In genomic region chr16:4085405-4085970, GRCh38 we compare ENCODE assay signal across 18 cellular contexts. TPM values are rescaled to one million over a fixed set of nuclear protein-coding genes. Genes with fewer than 3 reads are reported as not detected.
A peak's percentile ranks its signal among the peaks of the same experiment; 100 is the strongest.
DNase-seq lines count a peak whose midpoint lies in the region; ATAC-seq, FAIRE-seq and TF ChIP-seq lines count a peak whose summit lies in the region.
"Had no signal": no experiment of that assay in that cellular context is flagged by ENCODE, and none has a peak within 500 bp of the region (broad histone marks: within the 10 kb centered on the region; RNA-seq: fewer than 3 reads in every experiment).

No MANE protein-coding gene starts in this region.

- H3K4me1 Mint-ChIP-seq in T-helper 17 cell (peaks cover 27% of the 10 kb centered on the region), glutamatergic neuron (ENCODE audit: low read depth, unreplicated experiment) (peaks cover 24% of the 10 kb centered on the region)

- H3K4me3 ChIP-seq in neuronal stem cell (ENCODE audit: low read length in 2 of 2) (no peak overlapping the region), upper lobe of left lung (no peak overlapping the region), psoas muscle (no peak overlapping the region)
- H3K4me3 ChIP-seq: K562, PC-9 had no signal

- intact Hi-C loops in psoas muscle (cut with DNase I), result loop anchor here in 1 of 2 donors (5.0 kb wide), 1 partner anchor 33 kb away; no protein-coding TSS in a partner anchor

- no peak overlapping the region for H2AK5ac ChIP-seq in neuronal stem cell (ENCODE audit: low read depth, low read length)

- no peak overlapping the region for H3K18ac ChIP-seq in neuronal stem cell (ENCODE audit: low read length)

- no peak overlapping the region for H2BK120ac ChIP-seq in neuronal stem cell (ENCODE audit: low read depth, low read length)

- H3K4me1 ChIP-seq in neuronal stem cell (ENCODE audit: control insufficient read depth in 2 of 2, insufficient read depth in 1 of 2, low read depth in 1 of 2, low read length in 2 of 2) (peaks cover 0 to 4% of the 10 kb centered on the region in 2 donors), upper lobe of left lung (peaks cover 17 to 38% (median 31%) of the 10 kb centered on the region in 4 donors), psoas muscle (peaks cover 64% of the 10 kb centered on the region)

- H3K4me3 Mint-ChIP-seq in T-helper 17 cell, result no peak overlapping the region
- no peak overlapping the region for H3K4me3 Mint-ChIP-seq in glutamatergic neuron (ENCODE audit: unreplicated experiment)
- H3K4me3 Mint-ChIP-seq: CD8-positive, alpha-beta T cell had no signal

- no peak for TF ChIP-seq POLR2A in upper lobe of left lung (IDR thresholded peaks at IDR 0.05)
- TF ChIP-seq POLR2A in H54 (IDR thresholded peaks at IDR 0.05; ENCODE audit: low read depth, low read length), result no peak

- peak; percentile 1 for DNase-seq in HT-29 (ENCODE audit: low spot score)
- DNase-seq in neuronal stem cell (ENCODE audit: low spot score), result no peak
- DNase-seq in upper lobe of left lung, result no peak
- no peak for DNase-seq in H54 (ENCODE audit: insufficient read length, low spot score)
- DNase-seq in T-helper 17 cell, result no peak
- DNase-seq in psoas muscle, result no peak
- no peak for DNase-seq in glutamatergic neuron
- DNase-seq: CD8-positive, alpha-beta T cell; DMS 273 treated with DMSO at 0.1 percent for 48 hours; NCI-H1092 treated with DMSO at 0.1 percent for 48 hours; NCI-H1694; NCI-H2107; NCI-H69 had no signal

- ATAC-seq in esophagus mucosa (peak; percentile 59), upper lobe of left lung (ENCODE audit: low FRiP score in 2 of 2) (peak in 1 of 2 donors; percentile 44), T-helper 17 cell (no peak), psoas muscle (no peak)
- ATAC-seq: CD8-positive, alpha-beta T cell; K562; SK-N-SH treated with all-trans-retinoic acid at 6 μM for 48 hours had no signal

- no peaks in the 10 kb centered on the region for H3K9me3 ChIP-seq in neuronal stem cell (replicated peaks in 1 of 2; ENCODE audit: control insufficient read depth in 2 of 2, insufficient read depth in 1 of 2, low read depth in 1 of 2, low read length in 2 of 2)
- H3K9me3 ChIP-seq in upper lobe of left lung, result no peaks in the 10 kb centered on the region
- H3K9me3 ChIP-seq in T-helper 17 cell (ENCODE audit: control insufficient read depth, low read length, poor library complexity, severe bottlenecking), result no peaks in the 10 kb centered on the region
- no peaks in the 10 kb centered on the region for H3K9me3 ChIP-seq in psoas muscle

- no peaks in the 10 kb centered on the region for H3K27me3 ChIP-seq in neuronal stem cell (ENCODE audit: control insufficient read depth in 3 of 3, insufficient read depth in 3 of 3, low read depth in 1 of 3, low read length in 3 of 3)
- H3K27me3 ChIP-seq in upper lobe of left lung, result no peaks in the 10 kb centered on the region
- H3K27me3 ChIP-seq in psoas muscle (ENCODE audit: insufficient read depth in 3 of 3, low read length in 2 of 3), result no peaks in the 10 kb centered on the region

- peaks cover 10% of the 10 kb centered on the region for H3K9me3 Mint-ChIP-seq in glutamatergic neuron (ENCODE audit: unreplicated experiment)
- H3K9me3 Mint-ChIP-seq: CD8-positive, alpha-beta T cell had no signal

- H3K9ac ChIP-seq in neuronal stem cell (ENCODE audit: low read depth, low read length, poor library complexity), result no peak overlapping the region

- H3K4me2 ChIP-seq in neuronal stem cell (ENCODE audit: insufficient read depth, low read length, poor library complexity, severe bottlenecking), result no peak overlapping the region
- H3K4me2 ChIP-seq: PC-9 had no signal

- H3K27ac ChIP-seq in neuronal stem cell (replicated peaks; ENCODE audit: low read length), result no peak overlapping the region
- H3K27ac ChIP-seq in upper lobe of left lung, result peak overlapping the region in 3 of 4 donors; percentile 20 to 36 (median 29)
- no peak overlapping the region for H3K27ac ChIP-seq in psoas muscle
- H3K27ac ChIP-seq: PC-9 had no signal

- H3K36me3 ChIP-seq in neuronal stem cell (replicated peaks in 1 of 2; ENCODE audit: control insufficient read depth in 2 of 2, insufficient read depth in 2 of 2, low read length in 2 of 2) (no peaks in the 10 kb centered on the region), upper lobe of left lung (no peaks in the 10 kb centered on the region), psoas muscle (ENCODE audit: insufficient read depth in 1 of 2, low read depth in 1 of 2) (no peaks in the 10 kb centered on the region)

- no peak overlapping the region for H2BK12ac ChIP-seq in neuronal stem cell (ENCODE audit: low read length)

- H3K27ac Mint-ChIP-seq in T-helper 17 cell, result no peak overlapping the region
- no peak overlapping the region for H3K27ac Mint-ChIP-seq in glutamatergic neuron (ENCODE audit: unreplicated experiment)
- H3K27ac Mint-ChIP-seq: CD8-positive, alpha-beta T cell had no signal

- H4K8ac ChIP-seq in neuronal stem cell (ENCODE audit: low read depth, low read length), result no peak overlapping the region

- H2BK5ac ChIP-seq in neuronal stem cell (ENCODE audit: low read length), result no peak overlapping the region

- H3K79me1 ChIP-seq in neuronal stem cell (ENCODE audit: low read depth, low read length), result no peaks in the 10 kb centered on the region

- H4K91ac ChIP-seq in neuronal stem cell (ENCODE audit: low read depth, low read length, poor library complexity), result no peak overlapping the region

- no peak overlapping the region for H3K23ac ChIP-seq in neuronal stem cell (ENCODE audit: low read depth, low read length, poor library complexity)

- no peak for TF ChIP-seq EP300 in upper lobe of left lung (IDR thresholded peaks at IDR 0.05)

- no peak for FAIRE-seq in H54 (lab: Jason Lieb, UNC)
- FAIRE-seq: HTR-8/SVneo, K562 had no signal

- H3K14ac ChIP-seq in neuronal stem cell (ENCODE audit: low read length), result no peak overlapping the region

- no CpG with 5 or more reads among the region's 12 CpGs for WGBS in neuronal stem cell (ENCODE audit: extremely low coverage in 2 of 2, insufficient read length in 2 of 2, insufficient replicate concordance in 1 of 2), 2 donors
- WGBS in upper lobe of left lung, 2 donors, result 81 to 84% methylated on average over 7 to 12 of the region's 12 CpGs
- 72 to 83% (median 72%) methylated on average over 12 of the region's 12 CpGs for WGBS in psoas muscle, 3 donors

- TF ChIP-seq CTCF in upper lobe of left lung (IDR thresholded peaks at IDR 0.05), result no peak
- TF ChIP-seq CTCF in psoas muscle (IDR thresholded peaks at IDR 0.05), result no peak
- no peak for TF ChIP-seq CTCF in glutamatergic neuron (IDR thresholded peaks at IDR 0.05; ENCODE audit: partially characterized antibody, unreplicated experiment)

- H2AFZ ChIP-seq in neuronal stem cell (ENCODE audit: low read length), result no peak overlapping the region
- H2AFZ ChIP-seq: PC-9 had no signal

- H3K36me3 Mint-ChIP-seq in T-helper 17 cell (ENCODE audit: low read depth), result no peaks in the 10 kb centered on the region
- H3K36me3 Mint-ChIP-seq in glutamatergic neuron (ENCODE audit: unreplicated experiment), result no peaks in the 10 kb centered on the region
- H3K36me3 Mint-ChIP-seq: CD8-positive, alpha-beta T cell had no signal

- H3K27me3 Mint-ChIP-seq in T-helper 17 cell (no peaks in the 10 kb centered on the region), glutamatergic neuron (ENCODE audit: unreplicated experiment) (peaks cover 8% of the 10 kb centered on the region)

- no peak overlapping the region for H3K4ac ChIP-seq in neuronal stem cell (ENCODE audit: low read length)

- peak overlapping the region; percentile 40 for H2BK15ac ChIP-seq in neuronal stem cell (ENCODE audit: low read length)

RNA-seq across cellular contexts. Expression of gene ADCY9, which starts 30.8 kb away (rescaled TPM):
- 0.42 and 1.8 TPM in 2 replicates for total RNA-seq in HT-29 (2014; rRNA removed; shearing (Covaris generic))
- total RNA-seq in esophagus mucosa (5.3 TPM), upper lobe of left lung (10 to 100 TPM; 46.0 to 80.7 (median 68.4) TPM), T-helper 17 cell (10 to 100 TPM; 11.5 to 12.6 TPM), psoas muscle (10 to 100 TPM; 43.6 to 77.8 (median 51.9) TPM), glutamatergic neuron (ENCODE audit: unreplicated experiment) (30.4 TPM)
- 3.3 TPM for polyA plus RNA-seq in neuronal stem cell (2013, experiment 1 of 2)
- 3.1 TPM for polyA plus RNA-seq in neuronal stem cell (2013, experiment 2 of 2)
- 100 to 1,000 TPM in 1 of 3 donors, 10 to 100 TPM in 1, 1 to 10 TPM in 1; 9.0 to 134 (median 32.8) TPM for polyA plus RNA-seq in psoas muscle

Comparison
In these comparisons a context has a peak if more than half of its experiments do, and no peak if none do; other contexts are left out.
1. H3K27ac ChIP-seq: peak in upper lobe of left lung (3 of 4); none in neuronal stem cell (single experiment) and psoas muscle (single experiment).